Comparison of ENCODE assay signal across 1 cellular context in genomic region chr16:50528820-50529219, GRCh38.
TF ChIP-seq lines count a peak whose summit lies in the region.

No MANE protein-coding gene starts in this region.

TF ChIP-seq in HepG2, 621 proteins besides CTCF, POLR2A, EP300 and RAD21:
- TF ChIP-seq PCBP1 (IDR thresholded peaks at IDR 0.05; ENCODE audit: borderline replicate concordance, low read depth, low read length) (no peak), ZNF639 (CRISPR knock-in tag; conservative IDR thresholded peaks at IDR 0.05) (no peak), ZNF382 (CRISPR knock-in tag; IDR thresholded peaks at IDR 0.05; ENCODE audit: borderline replicate concordance) (no peak), KDM2A (CRISPR knock-in tag; IDR thresholded peaks at IDR 0.05; ENCODE audit: borderline replicate concordance, low read depth) (0 out of 2 replicates have a peak, but pooled peaks have one; percentile 31), ZNF646 (CRISPR knock-in tag; IDR thresholded peaks at IDR 0.05) (no peak), ZSCAN29 (CRISPR knock-in tag; conservative IDR thresholded peaks at IDR 0.05) (no peak), HNF4G (IDR thresholded peaks at IDR 0.05; ENCODE audit: borderline replicate concordance, low read depth, low read length) (no peak), HNF4G (CRISPR knock-in tag; IDR thresholded peaks at IDR 0.05; ENCODE audit: borderline replicate concordance, low read depth) (no peak), ZFP90 (CRISPR knock-in tag; IDR thresholded peaks at IDR 0.05; ENCODE audit: borderline replicate concordance) (no peak), PATZ1 (CRISPR knock-in tag; IDR thresholded peaks at IDR 0.05) (no peak), DPF2 (CRISPR knock-in tag; IDR thresholded peaks at IDR 0.05; ENCODE audit: borderline replicate concordance, low read depth) (no peak), ARID2 (CRISPR knock-in tag; IDR thresholded peaks at IDR 0.05; ENCODE audit: borderline replicate concordance) (0 out of 2 replicates have a peak, but pooled peaks have one; percentile 37), FLYWCH1 (CRISPR knock-in tag; IDR thresholded peaks at IDR 0.05) (no peak), ZBTB38 (CRISPR knock-in tag; IDR thresholded peaks at IDR 0.05) (no peak), RBM22 (optimal IDR thresholded peaks at IDR 0.05; ENCODE audit: low read length) (peak; percentile 67), RELA (CRISPR knock-in tag; IDR thresholded peaks at IDR 0.05) (no peak), NFIC (IDR thresholded peaks at IDR 0.05; ENCODE audit: low read length) (no peak), POLR2G (IDR thresholded peaks at IDR 0.05; ENCODE audit: low read depth, low read length) (no peak), NCOA1 (CRISPR knock-in tag; IDR thresholded peaks at IDR 0.05) (no peak), PAWR (CRISPR knock-in tag; IDR thresholded peaks at IDR 0.05; ENCODE audit: borderline replicate concordance) (no peak), ARHGAP35 (CRISPR knock-in tag; IDR thresholded peaks at IDR 0.05; ENCODE audit: borderline replicate concordance) (no peak), FOSL2 (CRISPR knock-in tag; IDR thresholded peaks at IDR 0.05) (no peak), ZFP82 (CRISPR knock-in tag; IDR thresholded peaks at IDR 0.05; ENCODE audit: borderline replicate concordance) (no peak), ZBTB2 (CRISPR knock-in tag; IDR thresholded peaks at IDR 0.05; ENCODE audit: low read depth) (no peak), CC2D1A (CRISPR knock-in tag; IDR thresholded peaks at IDR 0.05) (no peak), ZNF30 (CRISPR knock-in tag; IDR thresholded peaks at IDR 0.05) (no peak), ZNF121 (CRISPR knock-in tag; IDR thresholded peaks at IDR 0.05) (no peak), KDM6A (CRISPR knock-in tag; IDR thresholded peaks at IDR 0.05; ENCODE audit: low read depth) (no peak), ZBTB44 (CRISPR knock-in tag; IDR thresholded peaks at IDR 0.05) (no peak), AGO2 (optimal IDR thresholded peaks at IDR 0.05; ENCODE audit: low read depth, low read length) (peak; percentile 26), ZNF234 (CRISPR knock-in tag; conservative IDR thresholded peaks at IDR 0.05) (no peak), ARNT (IDR thresholded peaks at IDR 0.05) (no peak), FOXK1 (CRISPR knock-in tag; IDR thresholded peaks at IDR 0.05; ENCODE audit: borderline replicate concordance, low read depth) (no peak), ZNF772 (CRISPR knock-in tag; IDR thresholded peaks at IDR 0.05) (no peak), CSRNP1 (CRISPR knock-in tag; IDR thresholded peaks at IDR 0.05) (no peak)
